ENCODE assay signal across 21 cellular contexts in the genomic region with DNA sequence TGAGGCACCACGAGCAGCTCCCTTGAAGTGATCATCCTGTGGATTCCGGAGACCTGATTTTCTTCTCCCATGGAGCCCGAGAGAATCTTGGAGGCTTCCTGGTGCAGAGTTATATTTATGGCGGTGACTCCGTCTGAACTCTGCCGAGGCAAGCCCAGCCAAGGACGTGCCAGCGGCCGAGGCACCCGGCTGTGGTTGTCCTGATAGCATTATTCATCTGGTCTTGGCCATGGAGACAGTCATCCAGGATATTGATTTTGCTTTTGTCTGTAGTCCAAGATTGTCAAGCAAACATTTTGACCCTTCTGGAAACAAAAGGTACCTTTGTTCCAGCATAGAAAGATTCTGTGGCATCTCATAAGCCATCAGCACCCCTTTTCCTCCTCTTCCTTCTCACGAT.
DNase-seq lines count a peak whose midpoint lies in the region; ATAC-seq and TF ChIP-seq lines count a peak whose summit lies in the region.
"Had no signal": no experiment of that assay in that cellular context is flagged by ENCODE, and none has a peak within 500 bp of the region (broad histone marks: within the 10 kb centered on the region; RNA-seq: fewer than 3 reads in every experiment).

No MANE protein-coding gene starts in this region.

- H3K9me3 Mint-ChIP-seq in type B pancreatic cell: no peaks in the 10 kb centered on the region

- no peak overlapping the region for H3K4me3 Mint-ChIP-seq in type B pancreatic cell

- peak overlapping the region in 1 of 2 experiments; percentile 3; a peak in 1 of 4 replicates for H3K4me3 ChIP-seq in Panc1 (ENCODE audit: low read depth in 2 of 2, low read length in 2 of 2)
- H3K4me3 ChIP-seq in gastrocnemius medialis: no peak overlapping the region
- H3K4me3 ChIP-seq in sigmoid colon: no peak overlapping the region
- H3K4me3 ChIP-seq in upper lobe of right lung: no peak overlapping the region
- H3K4me3 ChIP-seq: Peyer's patch had no signal

- H3K27ac ChIP-seq in Panc1 (ENCODE audit: low read length): peak overlapping the region; percentile 69
- H3K27ac ChIP-seq in gastrocnemius medialis: peak overlapping the region; percentile 60 to 87 (median 66)
- H3K27ac ChIP-seq in sigmoid colon: no peak overlapping the region
- no peak overlapping the region for H3K27ac ChIP-seq in upper lobe of right lung
- H3K27ac ChIP-seq: Peyer's patch had no signal

- H3K4me1 ChIP-seq in Panc1 (ENCODE audit: control insufficient read depth, insufficient read depth, low read length): peaks cover 64% of the 10 kb centered on the region
- peaks cover 75 to 79% of the 10 kb centered on the region in 2 donors for H3K4me1 ChIP-seq in gastrocnemius medialis
- H3K4me1 ChIP-seq in sigmoid colon: peaks cover 0 to 20% (median 15%) of the 10 kb centered on the region in 4 donors
- H3K4me1 ChIP-seq in upper lobe of right lung: peaks cover 18% of the 10 kb centered on the region

- no peak for TF ChIP-seq CTCF in Panc1 (IDR thresholded peaks at IDR 0.05)
- TF ChIP-seq CTCF in gastrocnemius medialis (IDR thresholded peaks at IDR 0.05 in 4 of 5, conservative IDR thresholded peaks at IDR 0.05 in 1 of 5): no peak
- TF ChIP-seq CTCF in sigmoid colon (IDR thresholded peaks at IDR 0.05): no peak
- no peak for TF ChIP-seq CTCF in upper lobe of right lung (IDR thresholded peaks at IDR 0.05)
- TF ChIP-seq CTCF in type B pancreatic cell (conservative IDR thresholded peaks at IDR 0.05): no peak

- ATAC-seq in Panc1: peak; percentile 51
- ATAC-seq in gastrocnemius medialis: peak; percentile 67
- ATAC-seq in upper lobe of right lung: no peak

- WGBS in sigmoid colon, 2 donors: 91 to 95% methylated on average over 11 of the region's 11 CpGs

- no TSS peak for BruUV-seq in Panc1 (replicated peaks; lab: Mats Ljungman, UMichigan)

- H3K4me1 Mint-ChIP-seq in type B pancreatic cell (ENCODE audit: unreplicated experiment): peaks cover 72% of the 10 kb centered on the region

- no peak overlapping the region for H3K27ac Mint-ChIP-seq in type B pancreatic cell

- TF ChIP-seq POLR2A in gastrocnemius medialis (IDR thresholded peaks at IDR 0.05) (no peak), sigmoid colon (IDR thresholded peaks at IDR 0.05) (no peak)

- CTCF ChIA-PET in Panc1 (lab: Charles Lee): no interaction called here

- no peaks in the 10 kb centered on the region for H3K36me3 Mint-ChIP-seq in type B pancreatic cell

- no peaks in the 10 kb centered on the region for H3K9me3 ChIP-seq in Panc1 (ENCODE audit: control insufficient read depth, insufficient read depth, low read depth, low read length)
- no peaks in the 10 kb centered on the region for H3K9me3 ChIP-seq in gastrocnemius medialis
- no peaks in the 10 kb centered on the region for H3K9me3 ChIP-seq in sigmoid colon
- no peaks in the 10 kb centered on the region for H3K9me3 ChIP-seq in upper lobe of right lung
- H3K9me3 ChIP-seq: Peyer's patch, SK-N-SH had no signal

- H3K36me3 ChIP-seq in Panc1 (ENCODE audit: control insufficient read depth, insufficient read depth, low read length): no peaks in the 10 kb centered on the region
- no peaks in the 10 kb centered on the region for H3K36me3 ChIP-seq in gastrocnemius medialis
- no peaks in the 10 kb centered on the region for H3K36me3 ChIP-seq in sigmoid colon
- no peaks in the 10 kb centered on the region for H3K36me3 ChIP-seq in upper lobe of right lung
- H3K36me3 ChIP-seq: Peyer's patch had no signal

- peaks cover 2% of the 10 kb centered on the region for H3K27me3 Mint-ChIP-seq in type B pancreatic cell

- POLR2A ChIA-PET in Panc1 (lab: Charles Lee): no interaction called here

- intact Hi-C loops in Panc1 (cut with micrococcal nuclease; ENCODE audit: unreplicated experiment) (no loop called here), gastrocnemius medialis (cut with DNase I; ENCODE audit: low total_unique reads) (no loop called here), sigmoid colon (cut with DNase I) (no loop called here), upper lobe of right lung (cut with DNase I) (no loop called here)

- peak; percentile 73 for DNase-seq in M059J (ENCODE audit: low read depth)
- DNase-seq in Panc1 (ENCODE audit: low read depth, low spot score): no peak
- peak; percentile 70 for DNase-seq in mucosa of gallbladder (ENCODE audit: low spot score)
- peak; percentile 38 to 66 for DNase-seq in gastrocnemius medialis
- DNase-seq in sigmoid colon: no peak
- no peak for DNase-seq in upper lobe of right lung
- DNase-seq in type B pancreatic cell (ENCODE audit: extremely low spot score, unreplicated experiment): no peak
- DNase-seq: ACHN, AML-193, COR-L47, DMS53, H7, KBM-7, NCI-H1048, NCI-H1436 treated with DMSO at 0.1 percent for 48 hours, NCI-H2081 treated with DMSO at 0.1 percent for 48 hours, NCI-H510A, NCI-H82, Peyer's patch, Right ventricle myocardium superior, SK-N-SH had no signal

- H3K27me3 ChIP-seq in Panc1 (ENCODE audit: control insufficient read depth, insufficient read depth, low read length) (no peaks in the 10 kb centered on the region), gastrocnemius medialis (no peaks in the 10 kb centered on the region), sigmoid colon (no peaks in the 10 kb centered on the region), upper lobe of right lung (no peaks in the 10 kb centered on the region)
- H3K27me3 ChIP-seq: Peyer's patch had no signal

- in situ Hi-C loops in Panc1 (cut with HindIII; ENCODE audit: low pct_unique_long_range_greater_than_20kb, low sequenced_read_pairs) (no loop called here), gastrocnemius medialis (cut with MboI; ENCODE audit: low sequenced_read_pairs in 4 of 4) (loop anchor here in 2 of 4 donors (25.0 kb wide), 1 partner anchor 174 kb away; the partner anchor contains the start of gene SOBP (in 2 of the 2))

- no peak for TF ChIP-seq EP300 in sigmoid colon (IDR thresholded peaks at IDR 0.05)

Comparison
In these comparisons a context has a peak if more than half of its experiments do, and no peak if none do; other contexts are left out.
1. DNase-seq: peak in M059J (single experiment), mucosa of gallbladder (single experiment) and gastrocnemius medialis (2 of 2); none in Panc1 (single experiment), sigmoid colon (single experiment), upper lobe of right lung (single experiment) and type B pancreatic cell (single experiment).
2. H3K27ac ChIP-seq: peak in Panc1 (single experiment) and gastrocnemius medialis (4 of 4); none in sigmoid colon (0 of 4) and upper lobe of right lung (single experiment).